In the genomic region with DNA sequence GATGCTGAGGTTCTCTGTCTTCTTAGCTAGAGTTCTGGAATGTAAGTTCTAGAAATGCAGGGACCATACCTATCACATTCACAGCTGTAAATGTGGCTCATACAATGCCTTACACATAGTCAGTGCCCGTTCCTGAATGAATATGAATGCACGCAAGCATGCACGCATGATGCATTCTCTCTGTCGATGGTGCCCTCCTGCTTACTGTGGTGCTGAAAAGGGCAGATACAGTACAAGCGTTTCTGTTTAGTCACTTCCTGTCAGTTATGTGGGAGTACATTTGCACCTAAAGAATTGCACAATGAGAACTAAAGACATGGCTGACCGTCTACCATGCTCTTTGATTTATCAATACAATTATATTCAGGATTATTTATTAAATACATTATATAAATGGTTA, we compare ENCODE assay signal across 1 cellular context.
TF ChIP-seq lines count a peak whose summit lies in the region.

No MANE protein-coding gene starts in this region.

TF ChIP-seq in K562, 482 proteins besides CTCF, POLR2A, EP300 and RAD21 (continued from another document):
- TF ChIP-seq, protein P1, sequence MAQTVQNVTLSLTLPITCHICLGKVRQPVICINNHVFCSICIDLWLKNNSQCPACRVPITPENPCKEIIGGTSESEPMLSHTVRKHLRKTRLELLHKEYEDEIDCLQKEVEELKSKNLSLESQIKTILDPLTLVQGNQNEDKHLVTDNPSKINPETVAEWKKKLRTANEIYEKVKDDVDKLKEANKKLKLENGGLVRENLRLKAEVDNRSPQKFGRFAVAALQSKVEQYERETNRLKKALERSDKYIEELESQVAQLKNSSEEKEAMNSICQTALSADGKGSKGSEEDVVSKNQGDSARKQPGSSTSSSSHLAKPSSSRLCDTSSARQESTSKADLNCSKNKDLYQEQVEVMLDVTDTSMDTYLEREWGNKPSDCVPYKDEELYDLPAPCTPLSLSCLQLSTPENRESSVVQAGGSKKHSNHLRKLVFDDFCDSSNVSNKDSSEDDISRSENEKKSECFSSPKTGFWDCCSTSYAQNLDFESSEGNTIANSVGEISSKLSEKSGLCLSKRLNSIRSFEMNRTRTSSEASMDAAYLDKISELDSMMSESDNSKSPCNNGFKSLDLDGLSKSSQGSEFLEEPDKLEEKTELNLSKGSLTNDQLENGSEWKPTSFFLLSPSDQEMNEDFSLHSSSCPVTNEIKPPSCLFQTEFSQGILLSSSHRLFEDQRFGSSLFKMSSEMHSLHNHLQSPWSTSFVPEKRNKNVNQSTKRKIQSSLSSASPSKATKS (CRISPR knock-in tag; IDR thresholded peaks at IDR 0.05) = no peak
TF ChIP-seq in K562: peak in this region for 1.
